ENCODE assay signal across 8 cellular contexts in the genomic region with DNA sequence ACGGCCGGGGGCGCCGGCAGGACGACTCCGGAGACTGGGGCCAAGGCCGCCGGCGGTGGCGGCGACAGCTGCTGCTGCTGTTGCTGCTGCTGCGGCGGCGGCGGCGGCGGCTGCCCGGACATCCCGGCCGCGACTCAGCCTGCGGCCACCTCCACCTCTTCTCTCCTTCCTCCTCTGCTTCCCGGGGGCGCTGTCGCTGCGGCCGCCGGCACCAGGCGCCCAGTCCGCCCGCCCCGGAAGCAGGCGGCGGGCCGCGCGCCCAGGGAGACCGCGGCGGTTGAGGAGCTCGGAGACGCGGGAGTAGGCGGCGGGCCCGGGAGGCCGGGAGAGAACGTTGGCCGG. TPM values are rescaled to one million over a fixed set of nuclear protein-coding genes. Genes with fewer than 3 reads are reported as not detected.
DNase-seq lines count a peak whose midpoint lies in the region; ATAC-seq, FAIRE-seq and TF ChIP-seq lines count a peak whose summit lies in the region.

No MANE protein-coding gene starts in this region.

- H3K9ac ChIP-seq in endothelial cell of umbilical vein (replicated peaks; ENCODE audit: extremely low read depth, insufficient read depth, low read length) = peak overlapping the region; percentile 82

- no peaks in the 10 kb centered on the region for H3K27me3 ChIP-seq in CD8-positive, alpha-beta memory T cell (ENCODE audit: insufficient read depth, low read length, poor library complexity, severe bottlenecking)
- H3K27me3 ChIP-seq in endothelial cell of umbilical vein (ENCODE audit: control insufficient read depth in 2 of 2, insufficient read depth in 2 of 2, low read length in 2 of 2) (no peaks in the 10 kb centered on the region), neutrophil (no peaks in the 10 kb centered on the region)

- H2AFZ ChIP-seq in endothelial cell of umbilical vein (ENCODE audit: low read depth, low read length) = peak overlapping the region; percentile 49

- no peak for TF ChIP-seq POLR2A in endothelial cell of umbilical vein (IDR thresholded peaks at IDR 0.05; ENCODE audit: low read depth, low read length)

- peak overlapping the region; percentile 47 to 98 (median 64) for H3K4me3 Mint-ChIP-seq in CD8-positive, alpha-beta memory T cell

- peaks cover 46% of the 10 kb centered on the region for H3K79me2 ChIP-seq in endothelial cell of umbilical vein (ENCODE audit: control insufficient read depth, insufficient read depth, low read length)

- H3K9me3 ChIP-seq in CD8-positive, alpha-beta memory T cell (ENCODE audit: low read length) = no peaks in the 10 kb centered on the region
- no peaks in the 10 kb centered on the region for H3K9me3 ChIP-seq in endothelial cell of umbilical vein (replicated peaks; ENCODE audit: control insufficient read depth, insufficient read depth, low read length)
- H3K9me3 ChIP-seq in neutrophil = no peaks in the 10 kb centered on the region

- peaks cover 41 to 58% (median 53%) of the 10 kb centered on the region in 3 donors for H3K4me1 Mint-ChIP-seq in CD8-positive, alpha-beta memory T cell

- POLR2A ChIA-PET in CD8-positive, alpha-beta memory T cell (lab: Charles Lee) = interaction anchor here (0.5 to 4.8 kb wide), 12 partner anchors 17 to 1532 kb away, joined by 3 to 46 read pairs (median 3); a partner anchor contains a TSS
- POLR2A ChIA-PET in endothelial cell of umbilical vein (lab: Charles Lee) = no interaction called here

- peak; percentile 48 for ATAC-seq in GM19372 (IDR thresholded peaks at IDR 0.05; ENCODE audit: low read depth, unreplicated experiment)
- peak; percentile 55 for ATAC-seq in HG03432 (IDR thresholded peaks at IDR 0.05; ENCODE audit: unreplicated experiment)

- TF ChIP-seq CTCF in endothelial cell of umbilical vein (IDR thresholded peaks at IDR 0.05; ENCODE audit: extremely low read depth in 1 of 2, insufficient read depth in 1 of 2, low read depth in 1 of 2, low read length in 2 of 2) (no peak), neutrophil (IDR thresholded peaks at IDR 0.05) (peak; percentile 39)

- intact Hi-C loops in endothelial cell of umbilical vein (cut with micrococcal nuclease) = loop anchor here (2.0 to 10.0 kb wide), 5 partner anchors 59 to 1536 kb away; a partner anchor contains a TSS

- peaks cover 0 to 21% (median 1%) of the 10 kb centered on the region in 3 donors for H3K36me3 Mint-ChIP-seq in CD8-positive, alpha-beta memory T cell

- H3K9me1 ChIP-seq in endothelial cell of umbilical vein (replicated peaks; ENCODE audit: control insufficient read depth, extremely low read depth, insufficient read depth, low read length) = no peaks in the 10 kb centered on the region

- peaks cover 31% of the 10 kb centered on the region for H3K4me1 ChIP-seq in CD8-positive, alpha-beta memory T cell (ENCODE audit: insufficient read depth, low read length)
- peaks cover 25% of the 10 kb centered on the region for H3K4me1 ChIP-seq in endothelial cell of umbilical vein (ENCODE audit: control insufficient read depth, extremely low read depth, insufficient read depth, low read length)
- H3K4me1 ChIP-seq in neutrophil (ENCODE audit: control insufficient read depth in 1 of 2, insufficient read depth in 1 of 2, low read depth in 1 of 2, low read length in 1 of 2) = peaks cover 51 to 54% of the 10 kb centered on the region in 2 experiments

- no peak overlapping the region for H3K4me3 ChIP-seq in CD8-positive, alpha-beta memory T cell (ENCODE audit: low read length)
- peak overlapping the region in 2 of 3 experiments; percentile 46 to 79 for H3K4me3 ChIP-seq in endothelial cell of umbilical vein (replicated peaks in 1 of 3; ENCODE audit: insufficient read depth in 1 of 3, low read depth in 1 of 3, low read length in 3 of 3)
- H3K4me3 ChIP-seq in neutrophil (ENCODE audit: low read depth in 1 of 2, low read length in 1 of 2) = peak overlapping the region; percentile 89 to 90

- dilution Hi-C loops in endothelial cell of umbilical vein (cut with MboI; ENCODE audit: extremely low pct_ligation_motif_present, low sequenced_read_pairs) = no loop called here

- H3K9me3 Mint-ChIP-seq in CD8-positive, alpha-beta memory T cell = no peaks in the 10 kb centered on the region

- H3K27ac ChIP-seq in CD8-positive, alpha-beta memory T cell (ENCODE audit: low read depth, low read length) = no peak overlapping the region
- H3K27ac ChIP-seq in endothelial cell of umbilical vein (ENCODE audit: insufficient read depth, low read depth, low read length) (peak overlapping the region; percentile 74), neutrophil (peak overlapping the region; percentile 95)

- CTCF ChIA-PET in CD8-positive, alpha-beta memory T cell (lab: Charles Lee) = interaction anchor here (0.7 to 4.6 kb wide), 9 partner anchors 16 to 445 kb away, joined by 3 to 29 read pairs (median 4); a partner anchor contains a TSS
- CTCF ChIA-PET in endothelial cell of umbilical vein (lab: Charles Lee) = interaction anchor here (0.8 to 5.0 kb wide), 5 partner anchors 12 to 96 kb away, joined by 3 to 33 read pairs (median 5); a partner anchor contains a TSS

- no peak for FAIRE-seq in endothelial cell of umbilical vein (lab: Jason Lieb, UNC)

- no peaks in the 10 kb centered on the region for H3K27me3 Mint-ChIP-seq in CD8-positive, alpha-beta memory T cell

- H3K27ac Mint-ChIP-seq in CD8-positive, alpha-beta memory T cell = peak overlapping the region in 2 of 8 donors; percentile 17 to 96

- no TSS peak for BruUV-seq in endothelial cell of umbilical vein (replicated peaks; lab: Mats Ljungman, UMichigan)

- H4K20me1 ChIP-seq in endothelial cell of umbilical vein (replicated peaks; ENCODE audit: control insufficient read depth, extremely low read depth, insufficient read depth, low read length) = no peaks in the 10 kb centered on the region

- no peak overlapping the region for H3K4me2 ChIP-seq in endothelial cell of umbilical vein (ENCODE audit: insufficient read depth, low read length)

- no peaks in the 10 kb centered on the region for H3K36me3 ChIP-seq in CD8-positive, alpha-beta memory T cell (ENCODE audit: insufficient read depth, low read length)
- H3K36me3 ChIP-seq in endothelial cell of umbilical vein (ENCODE audit: control insufficient read depth in 2 of 2, extremely low read depth in 1 of 2, insufficient read depth in 2 of 2, low read length in 2 of 2) (no peaks in the 10 kb centered on the region), neutrophil (no peaks in the 10 kb centered on the region)

- peak in 4 of 5 donors; percentile 62 to 81 (median 75) for DNase-seq in CD8-positive, alpha-beta memory T cell
- DNase-seq in T follicular helper cell (ENCODE audit: low read depth) (peak; percentile 50), endothelial cell of umbilical vein (ENCODE audit: low read depth, low spot score) (no peak), GM19240 (ENCODE audit: insufficient read length, low spot score) (no peak), DMS79 treated with DMSO at 0.1 percent for 48 hours (lab: John Stamatoyannopoulos, UW) (no peak)

TF ChIP-seq in endothelial cell of umbilical vein, 7 proteins besides CTCF, POLR2A, EP300 and RAD21:
- TF ChIP-seq FOS (IDR thresholded peaks at IDR 0.05; ENCODE audit: borderline replicate concordance, insufficient read depth, low read length) (no peak), EZH2 (IDR thresholded peaks at IDR 0.05; ENCODE audit: borderline replicate concordance, low read depth, low read length, severe bottlenecking) (no peak), JUN (IDR thresholded peaks at IDR 0.05; ENCODE audit: borderline replicate concordance, insufficient read depth, insufficient read length, low read depth) (no peak), MYC (IDR thresholded peaks at IDR 0.05; ENCODE audit: low read depth, low read length) (no peak), POLR2AphosphoS5 (IDR thresholded peaks at IDR 0.05; ENCODE audit: insufficient read depth, low read depth, low read length) (peak; percentile 56)

RNA-seq across cellular contexts. Expression of a gene that starts 0.3 kb away (rescaled TPM):
- total RNA-seq in CD8-positive, alpha-beta memory T cell = 10 to 100 TPM; 45.4 to 47.0 TPM
- polyA plus RNA-seq in CD8-positive, alpha-beta memory T cell = 6.2 TPM
- total RNA-seq in endothelial cell of umbilical vein = 40.2 and 44.4 TPM in 2 replicates
- 12.8 and 15.1 TPM in 2 replicates for polyA plus RNA-seq in endothelial cell of umbilical vein
- 26.1 and 32.3 TPM in 2 replicates for polyA plus RNA-seq in endothelial cell of umbilical vein (2011; cell fraction: cytosol; rRNA removed)
- 42.9 and 45.3 TPM in 2 replicates for polyA plus RNA-seq in endothelial cell of umbilical vein (2011; cell fraction: nucleus; rRNA removed)
- 26.9 and 36.7 TPM in 2 replicates for polyA plus RNA-seq in endothelial cell of umbilical vein (2012)
- 22.4 and 26.9 TPM in 2 replicates for polyA minus RNA-seq in endothelial cell of umbilical vein
- polyA minus RNA-seq in endothelial cell of umbilical vein (2011; cell fraction: cytosol; rRNA and poly(A)+ RNA removed) = 19.4 TPM
- 23.3 and 26.1 TPM in 2 replicates for polyA minus RNA-seq in endothelial cell of umbilical vein (2011; cell fraction: nucleus; rRNA and poly(A)+ RNA removed)

Comparison
In these comparisons a context has a peak if more than half of its experiments do, and no peak if none do; other contexts are left out.
1. DNase-seq: peak in CD8-positive, alpha-beta memory T cell (4 of 5) and T follicular helper cell (single experiment); none in endothelial cell of umbilical vein (single experiment), GM19240 (single experiment) and DMS79 treated with DMSO at 0.1 percent for 48 hours (single experiment).